Comparison of ENCODE assay signal across 2 cellular contexts in genomic region chr3:194543550-194543949, GRCh38.
TF ChIP-seq lines count a peak whose summit lies in the region.

No MANE protein-coding gene starts in this region.

TF ChIP-seq in HepG2, 621 proteins besides CTCF, POLR2A, EP300 and RAD21:
- TF ChIP-seq ZKSCAN5 (CRISPR knock-in tag; IDR thresholded peaks at IDR 0.05), result no peak
- TF ChIP-seq ZMYM3 (CRISPR knock-in tag; IDR thresholded peaks at IDR 0.05), result no peak
- TF ChIP-seq ZNF205 (CRISPR knock-in tag; IDR thresholded peaks at IDR 0.05), result no peak
- no peak for TF ChIP-seq CBX2 (IDR thresholded peaks at IDR 0.05; ENCODE audit: low read depth, low read length)
- TF ChIP-seq CBX2 (CRISPR knock-in tag; IDR thresholded peaks at IDR 0.05; ENCODE audit: low read depth), result no peak
- no peak for TF ChIP-seq ZNF850 (CRISPR knock-in tag; conservative IDR thresholded peaks at IDR 0.05)
- TF ChIP-seq ZNF263 (CRISPR knock-in tag; IDR thresholded peaks at IDR 0.05), result peak; percentile 63

TF ChIP-seq in K562, 482 proteins besides CTCF, POLR2A, EP300 and RAD21:
- TF ChIP-seq ILK (tag; IDR thresholded peaks at IDR 0.05; ENCODE audit: borderline replicate concordance, low read depth) (no peak), ZNF263 (CRISPR knock-in tag; IDR thresholded peaks at IDR 0.05; ENCODE audit: borderline replicate concordance) (peak; percentile 92)
